In genomic region chr3:176590722-176591121, GRCh38 we compare ENCODE assay signal across 1 cellular context.
TF ChIP-seq lines count a peak whose summit lies in the region.

No MANE protein-coding gene starts in this region.

TF ChIP-seq in GM12878, 131 proteins besides CTCF, POLR2A, EP300 and RAD21:
- no peak for TF ChIP-seq RFX5 (IDR thresholded peaks at IDR 0.05; ENCODE audit: low read depth, low read length)
- TF ChIP-seq CHD4 (IDR thresholded peaks at IDR 0.05) = no peak
- TF ChIP-seq RB1 (IDR thresholded peaks at IDR 0.05; ENCODE audit: borderline replicate concordance) = no peak
- TF ChIP-seq ETV6 (conservative IDR thresholded peaks at IDR 0.05 in 1 of 2, IDR thresholded peaks at IDR 0.05 in 1 of 2; ENCODE audit: borderline replicate concordance in 1 of 2, low read depth in 1 of 2) = no peak
- no peak for TF ChIP-seq IKZF1 (conservative IDR thresholded peaks at IDR 0.05)
- TF ChIP-seq PML (IDR thresholded peaks at IDR 0.05; ENCODE audit: low read length) = no peak
- TF ChIP-seq, protein P1, sequence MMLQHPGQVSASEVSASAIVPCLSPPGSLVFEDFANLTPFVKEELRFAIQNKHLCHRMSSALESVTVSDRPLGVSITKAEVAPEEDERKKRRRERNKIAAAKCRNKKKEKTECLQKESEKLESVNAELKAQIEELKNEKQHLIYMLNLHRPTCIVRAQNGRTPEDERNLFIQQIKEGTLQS (IDR thresholded peaks at IDR 0.05; ENCODE audit: borderline replicate concordance, extremely low read depth, low read depth, low read length) = no peak
- TF ChIP-seq IRF5 (IDR thresholded peaks at IDR 0.05; ENCODE audit: borderline replicate concordance) = no peak
- no peak for TF ChIP-seq SUZ12 (IDR thresholded peaks at IDR 0.05; ENCODE audit: unreplicated experiment)
